In genomic region chr2:154623819-154624218, GRCh38 we compare ENCODE assay signal across 8 cellular contexts.
DNase-seq lines count a peak whose midpoint lies in the region; ATAC-seq and TF ChIP-seq lines count a peak whose summit lies in the region.

No MANE protein-coding gene starts in this region.

- WGBS in heart left ventricle, 4 donors: 23 to 35% (median 27%) methylated on average over 3 of the region's 3 CpGs

- H3K27me3 ChIP-seq in heart left ventricle: no peaks in the 10 kb centered on the region
- no peaks in the 10 kb centered on the region for H3K27me3 ChIP-seq in neural cell (ENCODE audit: insufficient read depth, low read depth, low read length)

- no peak for TF ChIP-seq POLR2A in heart left ventricle (IDR thresholded peaks at IDR 0.05)
- no peak for TF ChIP-seq POLR2A in erythroblast (IDR thresholded peaks at IDR 0.05; ENCODE audit: low read length)

- no peak for TF ChIP-seq EP300 in neural cell (conservative IDR thresholded peaks at IDR 0.05; ENCODE audit: poor library complexity, severe bottlenecking)

- peak in 2 of 5 donors; percentile 16 to 18 for DNase-seq in heart left ventricle
- DNase-seq in cardiac septum (ENCODE audit: low spot score): no peak
- DNase-seq in HK-2 (ENCODE audit: unreplicated experiment): peak; percentile 35
- peak; percentile 58 for DNase-seq in OCI-M1 (lab: John Stamatoyannopoulos, UW)
- DNase-seq in erythroblast (lab: John Stamatoyannopoulos, UW): peak; percentile 12 to 33
- no peak for DNase-seq in omental fat pad (ENCODE audit: low spot score)

- H3K4me2 ChIP-seq in neural cell (ENCODE audit: low read length): no peak overlapping the region

- H3K36me3 ChIP-seq in heart left ventricle (no peaks in the 10 kb centered on the region), neural cell (ENCODE audit: insufficient read depth, low read length) (no peaks in the 10 kb centered on the region)

- H3K4me1 ChIP-seq in heart left ventricle: no peaks in the 10 kb centered on the region

- no peak overlapping the region for H3K27ac ChIP-seq in heart left ventricle
- H3K27ac ChIP-seq in neural cell (ENCODE audit: low read length): no peak overlapping the region

- intact Hi-C loops in heart left ventricle (cut with DNase I) (loop anchor here in 8 of 10 donors (5.0 to 10.0 kb wide), 5 partner anchors 169 to 611 kb away; no protein-coding TSS in a partner anchor), cardiac septum (cut with DNase I) (no loop called here)

- ATAC-seq in heart left ventricle (peak in 1 of 4 donors; percentile 52), GM21737 (IDR thresholded peaks at IDR 0.05; ENCODE audit: unreplicated experiment) (no peak), omental fat pad (ENCODE audit: low FRiP score) (no peak)

- peak; percentile 84 for TF ChIP-seq RAD21 in neural cell (conservative IDR thresholded peaks at IDR 0.05)

- H3K9me3 ChIP-seq in heart left ventricle (no peaks in the 10 kb centered on the region), neural cell (ENCODE audit: low read length) (no peaks in the 10 kb centered on the region)

- no peak overlapping the region for H3K9ac ChIP-seq in neural cell (ENCODE audit: low read length)

- no peak overlapping the region for H2AFZ ChIP-seq in neural cell (ENCODE audit: low read depth, low read length)

- no peaks in the 10 kb centered on the region for H4K20me1 ChIP-seq in neural cell (ENCODE audit: insufficient read depth)

- H3K4me3 ChIP-seq in heart left ventricle: no peak overlapping the region
- H3K4me3 ChIP-seq in neural cell (ENCODE audit: low read length): no peak overlapping the region

- peak; percentile 38 to 75 (median 52) for TF ChIP-seq CTCF in heart left ventricle (IDR thresholded peaks at IDR 0.05)
- peak; percentile 84 for TF ChIP-seq CTCF in neural cell (IDR thresholded peaks at IDR 0.05; ENCODE audit: poor library complexity, severe bottlenecking)
- no peak for TF ChIP-seq CTCF in omental fat pad (IDR thresholded peaks at IDR 0.05)

- no peaks in the 10 kb centered on the region for H3K79me2 ChIP-seq in neural cell (replicated peaks; ENCODE audit: insufficient read depth, low read length)

- no peaks in the 10 kb centered on the region for H3F3A ChIP-seq in neural cell (ENCODE audit: insufficient read depth, low read length, poor library complexity, severe bottlenecking)

- H3K9me2 ChIP-seq in neural cell (ENCODE audit: insufficient read depth, low read length): no peaks in the 10 kb centered on the region

TF ChIP-seq in neural cell, 6 proteins besides CTCF, POLR2A, EP300 and RAD21:
- TF ChIP-seq TAF1 (IDR thresholded peaks at IDR 0.05; ENCODE audit: low read depth) (no peak), MXI1 (conservative IDR thresholded peaks at IDR 0.05; ENCODE audit: poor library complexity, severe bottlenecking) (no peak), EZH2 (IDR thresholded peaks at IDR 0.05; ENCODE audit: borderline replicate concordance, insufficient read depth, low read length, poor library complexity, severe bottlenecking) (no peak), POLR2AphosphoS5 (IDR thresholded peaks at IDR 0.05) (no peak), SMC3 (conservative IDR thresholded peaks at IDR 0.05; ENCODE audit: poor library complexity) (peak; percentile 90)
- TF ChIP-seq, protein P1, sequence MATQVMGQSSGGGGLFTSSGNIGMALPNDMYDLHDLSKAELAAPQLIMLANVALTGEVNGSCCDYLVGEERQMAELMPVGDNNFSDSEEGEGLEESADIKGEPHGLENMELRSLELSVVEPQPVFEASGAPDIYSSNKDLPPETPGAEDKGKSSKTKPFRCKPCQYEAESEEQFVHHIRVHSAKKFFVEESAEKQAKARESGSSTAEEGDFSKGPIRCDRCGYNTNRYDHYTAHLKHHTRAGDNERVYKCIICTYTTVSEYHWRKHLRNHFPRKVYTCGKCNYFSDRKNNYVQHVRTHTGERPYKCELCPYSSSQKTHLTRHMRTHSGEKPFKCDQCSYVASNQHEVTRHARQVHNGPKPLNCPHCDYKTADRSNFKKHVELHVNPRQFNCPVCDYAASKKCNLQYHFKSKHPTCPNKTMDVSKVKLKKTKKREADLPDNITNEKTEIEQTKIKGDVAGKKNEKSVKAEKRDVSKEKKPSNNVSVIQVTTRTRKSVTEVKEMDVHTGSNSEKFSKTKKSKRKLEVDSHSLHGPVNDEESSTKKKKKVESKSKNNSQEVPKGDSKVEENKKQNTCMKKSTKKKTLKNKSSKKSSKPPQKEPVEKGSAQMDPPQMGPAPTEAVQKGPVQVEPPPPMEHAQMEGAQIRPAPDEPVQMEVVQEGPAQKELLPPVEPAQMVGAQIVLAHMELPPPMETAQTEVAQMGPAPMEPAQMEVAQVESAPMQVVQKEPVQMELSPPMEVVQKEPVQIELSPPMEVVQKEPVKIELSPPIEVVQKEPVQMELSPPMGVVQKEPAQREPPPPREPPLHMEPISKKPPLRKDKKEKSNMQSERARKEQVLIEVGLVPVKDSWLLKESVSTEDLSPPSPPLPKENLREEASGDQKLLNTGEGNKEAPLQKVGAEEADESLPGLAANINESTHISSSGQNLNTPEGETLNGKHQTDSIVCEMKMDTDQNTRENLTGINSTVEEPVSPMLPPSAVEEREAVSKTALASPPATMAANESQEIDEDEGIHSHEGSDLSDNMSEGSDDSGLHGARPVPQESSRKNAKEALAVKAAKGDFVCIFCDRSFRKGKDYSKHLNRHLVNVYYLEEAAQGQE (IDR thresholded peaks at IDR 0.05; ENCODE audit: borderline replicate concordance): no peak

Comparison
In these comparisons a context has a peak if more than half of its experiments do, and no peak if none do; other contexts are left out.
1. DNase-seq: peak in HK-2 (single experiment), OCI-M1 (single experiment) and erythroblast (2 of 2); none in cardiac septum (single experiment) and omental fat pad (single experiment).
2. CTCF ChIP-seq: peak in heart left ventricle (12 of 12) and neural cell (single experiment); none in omental fat pad (0 of 3).